ENCODE assay signal across 2 cellular contexts in the genomic region with DNA sequence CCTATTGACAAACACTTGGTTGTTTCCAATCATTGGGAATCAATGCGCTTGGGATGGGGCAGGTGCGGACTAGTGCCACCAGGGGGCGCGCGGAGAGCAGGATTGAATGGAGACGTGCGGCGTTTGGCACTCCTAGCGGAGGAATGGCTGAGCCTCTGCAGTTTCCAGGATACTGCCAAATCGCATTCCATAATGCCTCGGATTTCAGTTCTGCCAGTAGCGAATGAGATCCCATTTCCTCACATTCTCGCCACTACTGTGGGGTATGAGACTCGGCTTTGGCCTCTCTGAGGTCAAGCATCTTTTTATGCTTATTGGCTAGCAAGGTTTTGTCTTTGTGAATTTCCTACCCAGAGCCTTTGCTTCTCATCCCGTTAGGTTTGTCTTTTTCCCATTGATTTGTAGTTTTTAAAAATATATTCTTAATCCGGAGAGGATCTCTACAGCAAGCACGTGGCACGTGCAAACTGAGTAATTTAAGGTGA.
TF ChIP-seq lines count a peak whose summit lies in the region.

No MANE protein-coding gene starts in this region.

TF ChIP-seq in HEK293, 187 proteins besides CTCF, POLR2A, EP300 and RAD21:
- TF ChIP-seq, protein P1, sequence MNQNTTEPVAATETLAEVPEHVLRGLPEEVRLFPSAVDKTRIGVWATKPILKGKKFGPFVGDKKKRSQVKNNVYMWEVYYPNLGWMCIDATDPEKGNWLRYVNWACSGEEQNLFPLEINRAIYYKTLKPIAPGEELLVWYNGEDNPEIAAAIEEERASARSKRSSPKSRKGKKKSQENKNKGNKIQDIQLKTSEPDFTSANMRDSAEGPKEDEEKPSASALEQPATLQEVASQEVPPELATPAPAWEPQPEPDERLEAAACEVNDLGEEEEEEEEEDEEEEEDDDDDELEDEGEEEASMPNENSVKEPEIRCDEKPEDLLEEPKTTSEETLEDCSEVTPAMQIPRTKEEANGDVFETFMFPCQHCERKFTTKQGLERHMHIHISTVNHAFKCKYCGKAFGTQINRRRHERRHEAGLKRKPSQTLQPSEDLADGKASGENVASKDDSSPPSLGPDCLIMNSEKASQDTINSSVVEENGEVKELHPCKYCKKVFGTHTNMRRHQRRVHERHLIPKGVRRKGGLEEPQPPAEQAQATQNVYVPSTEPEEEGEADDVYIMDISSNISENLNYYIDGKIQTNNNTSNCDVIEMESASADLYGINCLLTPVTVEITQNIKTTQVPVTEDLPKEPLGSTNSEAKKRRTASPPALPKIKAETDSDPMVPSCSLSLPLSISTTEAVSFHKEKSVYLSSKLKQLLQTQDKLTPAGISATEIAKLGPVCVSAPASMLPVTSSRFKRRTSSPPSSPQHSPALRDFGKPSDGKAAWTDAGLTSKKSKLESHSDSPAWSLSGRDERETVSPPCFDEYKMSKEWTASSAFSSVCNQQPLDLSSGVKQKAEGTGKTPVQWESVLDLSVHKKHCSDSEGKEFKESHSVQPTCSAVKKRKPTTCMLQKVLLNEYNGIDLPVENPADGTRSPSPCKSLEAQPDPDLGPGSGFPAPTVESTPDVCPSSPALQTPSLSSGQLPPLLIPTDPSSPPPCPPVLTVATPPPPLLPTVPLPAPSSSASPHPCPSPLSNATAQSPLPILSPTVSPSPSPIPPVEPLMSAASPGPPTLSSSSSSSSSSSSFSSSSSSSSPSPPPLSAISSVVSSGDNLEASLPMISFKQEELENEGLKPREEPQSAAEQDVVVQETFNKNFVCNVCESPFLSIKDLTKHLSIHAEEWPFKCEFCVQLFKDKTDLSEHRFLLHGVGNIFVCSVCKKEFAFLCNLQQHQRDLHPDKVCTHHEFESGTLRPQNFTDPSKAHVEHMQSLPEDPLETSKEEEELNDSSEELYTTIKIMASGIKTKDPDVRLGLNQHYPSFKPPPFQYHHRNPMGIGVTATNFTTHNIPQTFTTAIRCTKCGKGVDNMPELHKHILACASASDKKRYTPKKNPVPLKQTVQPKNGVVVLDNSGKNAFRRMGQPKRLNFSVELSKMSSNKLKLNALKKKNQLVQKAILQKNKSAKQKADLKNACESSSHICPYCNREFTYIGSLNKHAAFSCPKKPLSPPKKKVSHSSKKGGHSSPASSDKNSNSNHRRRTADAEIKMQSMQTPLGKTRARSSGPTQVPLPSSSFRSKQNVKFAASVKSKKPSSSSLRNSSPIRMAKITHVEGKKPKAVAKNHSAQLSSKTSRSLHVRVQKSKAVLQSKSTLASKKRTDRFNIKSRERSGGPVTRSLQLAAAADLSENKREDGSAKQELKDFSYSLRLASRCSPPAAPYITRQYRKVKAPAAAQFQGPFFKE (tag by site-specific recombination; IDR thresholded peaks at IDR 0.05; ENCODE audit: borderline replicate concordance): no peak
- TF ChIP-seq ZNF26 (tag by site-specific recombination; IDR thresholded peaks at IDR 0.05): no peak
- TF ChIP-seq SETDB1 (IDR thresholded peaks at IDR 0.05; ENCODE audit: insufficient read length, low read length): peak; percentile 92
- no peak for TF ChIP-seq ZNF777 (tag by site-specific recombination; IDR thresholded peaks at IDR 0.05; ENCODE audit: borderline replicate concordance)

TF ChIP-seq in HepG2, 621 proteins besides CTCF, POLR2A, EP300 and RAD21 (continued from another document and continues in another):
- TF ChIP-seq ZNF770 (CRISPR knock-in tag; IDR thresholded peaks at IDR 0.05) (no peak), TCF7L2 (IDR thresholded peaks at IDR 0.05; ENCODE audit: low read depth, low read length) (no peak), TEAD3 (CRISPR knock-in tag; optimal IDR thresholded peaks at IDR 0.05; ENCODE audit: borderline replicate concordance) (peak; percentile 64), POLR2G (IDR thresholded peaks at IDR 0.05; ENCODE audit: low read depth, low read length) (no peak), ZNF670 (CRISPR knock-in tag; IDR thresholded peaks at IDR 0.05; ENCODE audit: borderline replicate concordance) (no peak), SALL1 (CRISPR knock-in tag; IDR thresholded peaks at IDR 0.05) (peak; percentile 53; the same call in 1 of the 2 replicates), HOXA9 (CRISPR knock-in tag; IDR thresholded peaks at IDR 0.05; ENCODE audit: borderline replicate concordance) (no peak), ZFP36L1 (CRISPR knock-in tag; IDR thresholded peaks at IDR 0.05) (no peak), KDM2A (CRISPR knock-in tag; IDR thresholded peaks at IDR 0.05; ENCODE audit: borderline replicate concordance, low read depth) (0 out of 2 replicates have a peak, but pooled peaks have one; percentile 28), JUN (CRISPR knock-in tag; IDR thresholded peaks at IDR 0.05) (no peak), ZNF230 (CRISPR knock-in tag; IDR thresholded peaks at IDR 0.05) (no peak), NR2F2 (IDR thresholded peaks at IDR 0.05; ENCODE audit: borderline replicate concordance, low read depth) (no peak), ZNF747 (CRISPR knock-in tag; IDR thresholded peaks at IDR 0.05; ENCODE audit: borderline replicate concordance) (no peak), SIX1 (CRISPR knock-in tag; IDR thresholded peaks at IDR 0.05; ENCODE audit: borderline replicate concordance) (no peak), ZBTB34 (CRISPR knock-in tag; IDR thresholded peaks at IDR 0.05) (no peak), PHB2 (IDR thresholded peaks at IDR 0.05; ENCODE audit: partially characterized antibody) (no peak), ZSCAN30 (CRISPR knock-in tag; IDR thresholded peaks at IDR 0.05) (no peak), SMC3 (IDR thresholded peaks at IDR 0.05; ENCODE audit: low read length) (peak; percentile 94), NR2F1 (CRISPR knock-in tag; IDR thresholded peaks at IDR 0.05) (no peak), SOX13 (IDR thresholded peaks at IDR 0.05) (no peak), SOX13 (CRISPR knock-in tag; conservative IDR thresholded peaks at IDR 0.05 in 1 of 2, IDR thresholded peaks at IDR 0.05 in 1 of 2) (0 out of 4 replicates have a peak, but pooled peaks of 1 of the 2 experiments have one; percentile 4), ZNF766 (CRISPR knock-in tag; IDR thresholded peaks at IDR 0.05; ENCODE audit: borderline replicate concordance) (no peak), SP4 (CRISPR knock-in tag; IDR thresholded peaks at IDR 0.05) (no peak), ZFY (CRISPR knock-in tag; IDR thresholded peaks at IDR 0.05) (no peak), ZGPAT (CRISPR knock-in tag; IDR thresholded peaks at IDR 0.05) (0 out of 2 replicates have a peak, but pooled peaks have one; percentile 27), ZNF562 (CRISPR knock-in tag; IDR thresholded peaks at IDR 0.05; ENCODE audit: borderline replicate concordance) (no peak), HMGXB3 (CRISPR knock-in tag; IDR thresholded peaks at IDR 0.05; ENCODE audit: borderline replicate concordance) (no peak), HNF4G (IDR thresholded peaks at IDR 0.05; ENCODE audit: borderline replicate concordance, low read depth, low read length) (no peak), HNF4G (CRISPR knock-in tag; IDR thresholded peaks at IDR 0.05; ENCODE audit: borderline replicate concordance, low read depth) (no peak), STAG1 (CRISPR knock-in tag; IDR thresholded peaks at IDR 0.05) (peak; percentile 96), MED13 (CRISPR knock-in tag; IDR thresholded peaks at IDR 0.05) (no peak), MYC (CRISPR knock-in tag; IDR thresholded peaks at IDR 0.05; ENCODE audit: borderline replicate concordance) (no peak; the same call in 1 of the 2 replicates)
- TF ChIP-seq, protein P2, sequence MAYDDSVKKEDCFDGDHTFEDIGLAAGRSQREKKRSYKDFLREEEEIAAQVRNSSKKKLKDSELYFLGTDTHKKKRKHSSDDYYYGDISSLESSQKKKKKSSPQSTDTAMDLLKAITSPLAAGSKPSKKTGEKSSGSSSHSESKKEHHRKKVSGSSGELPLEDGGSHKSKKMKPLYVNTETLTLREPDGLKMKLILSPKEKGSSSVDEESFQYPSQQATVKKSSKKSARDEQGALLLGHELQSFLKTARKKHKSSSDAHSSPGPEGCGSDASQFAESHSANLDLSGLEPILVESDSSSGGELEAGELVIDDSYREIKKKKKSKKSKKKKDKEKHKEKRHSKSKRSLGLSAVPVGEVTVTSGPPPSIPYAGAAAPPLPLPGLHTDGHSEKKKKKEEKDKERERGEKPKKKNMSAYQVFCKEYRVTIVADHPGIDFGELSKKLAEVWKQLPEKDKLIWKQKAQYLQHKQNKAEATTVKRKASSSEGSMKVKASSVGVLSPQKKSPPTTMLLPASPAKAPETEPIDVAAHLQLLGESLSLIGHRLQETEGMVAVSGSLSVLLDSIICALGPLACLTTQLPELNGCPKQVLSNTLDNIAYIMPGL (CRISPR knock-in tag; IDR thresholded peaks at IDR 0.05; ENCODE audit: borderline replicate concordance in 1 of 2, low read depth in 1 of 2): peak in 1 of 2 experiments; percentile 44; a peak in 1 of 4 replicates
- TF ChIP-seq, protein P3, sequence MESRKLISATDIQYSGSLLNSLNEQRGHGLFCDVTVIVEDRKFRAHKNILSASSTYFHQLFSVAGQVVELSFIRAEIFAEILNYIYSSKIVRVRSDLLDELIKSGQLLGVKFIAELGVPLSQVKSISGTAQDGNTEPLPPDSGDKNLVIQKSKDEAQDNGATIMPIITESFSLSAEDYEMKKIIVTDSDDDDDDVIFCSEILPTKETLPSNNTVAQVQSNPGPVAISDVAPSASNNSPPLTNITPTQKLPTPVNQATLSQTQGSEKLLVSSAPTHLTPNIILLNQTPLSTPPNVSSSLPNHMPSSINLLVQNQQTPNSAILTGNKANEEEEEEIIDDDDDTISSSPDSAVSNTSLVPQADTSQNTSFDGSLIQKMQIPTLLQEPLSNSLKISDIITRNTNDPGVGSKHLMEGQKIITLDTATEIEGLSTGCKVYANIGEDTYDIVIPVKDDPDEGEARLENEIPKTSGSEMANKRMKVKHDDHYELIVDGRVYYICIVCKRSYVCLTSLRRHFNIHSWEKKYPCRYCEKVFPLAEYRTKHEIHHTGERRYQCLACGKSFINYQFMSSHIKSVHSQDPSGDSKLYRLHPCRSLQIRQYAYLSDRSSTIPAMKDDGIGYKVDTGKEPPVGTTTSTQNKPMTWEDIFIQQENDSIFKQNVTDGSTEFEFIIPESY (CRISPR knock-in tag; IDR thresholded peaks at IDR 0.05): peak; percentile 65; the same call in 1 of the 2 replicates
